Comparison of ENCODE assay signal across 15 cellular contexts in genomic region chr9:4508907-4509589, GRCh38. TPM values are rescaled to one million over a fixed set of nuclear protein-coding genes. Genes with fewer than 3 reads are reported as not detected.
DNase-seq lines count a peak whose midpoint lies in the region; ATAC-seq and TF ChIP-seq lines count a peak whose summit lies in the region.
"Had no signal": no experiment of that assay in that cellular context is flagged by ENCODE, and none has a peak within 500 bp of the region (broad histone marks: within the 10 kb centered on the region; RNA-seq: fewer than 3 reads in every experiment).

No MANE protein-coding gene starts in this region.

- peak; percentile 27; the same call in 1 of the 3 replicates for ATAC-seq in RWPE2 (ENCODE audit: low read depth)
- no peak for ATAC-seq in GM18511 (IDR thresholded peaks at IDR 0.05; ENCODE audit: unreplicated experiment)
- ATAC-seq: activated CD8-positive, alpha-beta T cell treated with anti-CD3 and anti-CD28 coated beads, Interleukin-2, amount 10 ng/mL, durations not matched to agents 7 days and 5 days; stimulated activated effector memory CD8-positive, alpha-beta T cell treated with anti-CD3 and anti-CD28 coated beads, Interleukin-12 subunit alpha, Interleukin-12 subunit beta, amount 100 ng/mL, for 72 hours had no signal

- no peak overlapping the region for H3K27ac ChIP-seq in RWPE2 (ENCODE audit: poor library complexity, severe bottlenecking)
- H3K27ac ChIP-seq in fibroblast of lung (ENCODE audit: insufficient read depth, low read length), result peak overlapping the region; percentile 7
- H3K27ac ChIP-seq in osteoblast (ENCODE audit: low read depth, low read length), result peak overlapping the region; percentile 92
- H3K27ac ChIP-seq: parathyroid adenoma had no signal

- BruUV-seq in Calu3 (replicated peaks; lab: Mats Ljungman, UMichigan), result no TSS peak

- peak overlapping the region; percentile 92 for H3K27ac Mint-ChIP-seq in Calu3 (ENCODE audit: unreplicated experiment)
- H3K27ac Mint-ChIP-seq: activated CD8-positive, alpha-beta T cell treated with anti-CD3 and anti-CD28 coated beads, Interleukin-2, amount 10 ng/mL, durations not matched to agents 7 days and 5 days; stimulated activated effector memory CD8-positive, alpha-beta T cell treated with anti-CD3 and anti-CD28 coated beads, Interleukin-12 subunit alpha, Interleukin-12 subunit beta, amount 100 ng/mL, for 72 hours had no signal

- H3K4me3 ChIP-seq in RWPE2 (ENCODE audit: severe bottlenecking) (no peak overlapping the region), fibroblast of lung (replicated peaks in 1 of 4; ENCODE audit: control extremely low read depth in 1 of 4, insufficient read depth in 1 of 4, low read depth in 3 of 4, low read length in 4 of 4) (no peak overlapping the region), osteoblast (ENCODE audit: insufficient read depth, low read length) (peak overlapping the region; percentile 28)
- H3K4me3 ChIP-seq: breast epithelium had no signal

- intact Hi-C loops in Calu3 (cut with micrococcal nuclease; ENCODE audit: unreplicated experiment), result no loop called here

- H3K4me1 ChIP-seq in RWPE2 (ENCODE audit: insufficient read depth, poor library complexity, severe bottlenecking) (no peaks in the 10 kb centered on the region), fibroblast of lung (ENCODE audit: control insufficient read depth, extremely low read depth, insufficient read depth, low read length) (peaks cover 11% of the 10 kb centered on the region), osteoblast (ENCODE audit: insufficient read depth, low read length) (peaks cover 41% of the 10 kb centered on the region)
- H3K4me1 ChIP-seq: breast epithelium, parathyroid adenoma had no signal

- CTCF ChIA-PET in Calu3 (lab: Charles Lee), result no interaction called here

- no peaks in the 10 kb centered on the region for H3K27me3 Mint-ChIP-seq in Calu3 (ENCODE audit: unreplicated experiment)
- H3K27me3 Mint-ChIP-seq: CD4-positive, CD25-positive, alpha-beta regulatory T cell had no signal

- H3K36me3 Mint-ChIP-seq in Calu3 (ENCODE audit: insufficient read depth, unreplicated experiment), result peaks cover 44% of the 10 kb centered on the region
- H3K36me3 Mint-ChIP-seq: CD4-positive, CD25-positive, alpha-beta regulatory T cell; stimulated activated effector memory CD8-positive, alpha-beta T cell treated with anti-CD3 and anti-CD28 coated beads, Interleukin-12 subunit alpha, Interleukin-12 subunit beta, amount 100 ng/mL, for 72 hours had no signal

- no peaks in the 10 kb centered on the region for H3K27me3 ChIP-seq in RWPE2 (ENCODE audit: insufficient read depth, poor library complexity, severe bottlenecking)
- H3K27me3 ChIP-seq in fibroblast of lung (ENCODE audit: control insufficient read depth, insufficient read depth, low read length), result no peaks in the 10 kb centered on the region
- no peaks in the 10 kb centered on the region for H3K27me3 ChIP-seq in osteoblast (ENCODE audit: insufficient read depth, low read length)
- H3K27me3 ChIP-seq: breast epithelium had no signal

- H3K4me1 Mint-ChIP-seq in Calu3 (ENCODE audit: low read depth, unreplicated experiment), result peaks cover 71% of the 10 kb centered on the region
- H3K4me1 Mint-ChIP-seq: stimulated activated effector memory CD8-positive, alpha-beta T cell treated with anti-CD3 and anti-CD28 coated beads, Interleukin-12 subunit alpha, Interleukin-12 subunit beta, amount 100 ng/mL, for 72 hours had no signal

- H4K20me1 ChIP-seq in fibroblast of lung (ENCODE audit: control insufficient read depth, extremely low read depth, insufficient read depth, low read length) (no peaks in the 10 kb centered on the region), osteoblast (ENCODE audit: insufficient read depth, low read length) (peaks cover 5% of the 10 kb centered on the region)

- no peak overlapping the region for H3K4me2 ChIP-seq in fibroblast of lung (ENCODE audit: extremely low read depth, insufficient read depth, low read length)
- peak overlapping the region; percentile 52 for H3K4me2 ChIP-seq in osteoblast (ENCODE audit: insufficient read depth, low read length)

- H3K79me2 ChIP-seq in fibroblast of lung (ENCODE audit: control insufficient read depth, insufficient read depth, low read length), result no peaks in the 10 kb centered on the region
- no peaks in the 10 kb centered on the region for H3K79me2 ChIP-seq in osteoblast (ENCODE audit: insufficient read depth, low read length)
- H3K79me2 ChIP-seq: parathyroid adenoma had no signal

- H3K9me3 Mint-ChIP-seq in Calu3 (ENCODE audit: low read depth, unreplicated experiment), result no peaks in the 10 kb centered on the region
- H3K9me3 Mint-ChIP-seq: stimulated activated effector memory CD8-positive, alpha-beta T cell treated with anti-CD3 and anti-CD28 coated beads, Interleukin-12 subunit alpha, Interleukin-12 subunit beta, amount 100 ng/mL, for 72 hours had no signal

- peak overlapping the region; percentile 37 for H3K4me3 Mint-ChIP-seq in Calu3 (ENCODE audit: low read depth, unreplicated experiment)
- H3K4me3 Mint-ChIP-seq: activated CD8-positive, alpha-beta T cell treated with anti-CD3 and anti-CD28 coated beads, Interleukin-2, amount 10 ng/mL, durations not matched to agents 7 days and 5 days; CD4-positive, CD25-positive, alpha-beta regulatory T cell; stimulated activated effector memory CD8-positive, alpha-beta T cell treated with anti-CD3 and anti-CD28 coated beads, Interleukin-12 subunit alpha, Interleukin-12 subunit beta, amount 100 ng/mL, for 72 hours had no signal

- H3K9me3 ChIP-seq in RWPE2 (ENCODE audit: severe bottlenecking) (no peaks in the 10 kb centered on the region), fibroblast of lung (ENCODE audit: control insufficient read depth, insufficient read depth, low read depth, low read length) (no peaks in the 10 kb centered on the region), osteoblast (ENCODE audit: low read depth, low read length) (no peaks in the 10 kb centered on the region)
- H3K9me3 ChIP-seq: breast epithelium had no signal

- H3K36me3 ChIP-seq in RWPE2 (ENCODE audit: low read depth) (no peaks in the 10 kb centered on the region), fibroblast of lung (ENCODE audit: control insufficient read depth, insufficient read depth, low read length) (no peaks in the 10 kb centered on the region), osteoblast (ENCODE audit: insufficient read depth, low read length) (no peaks in the 10 kb centered on the region)
- H3K36me3 ChIP-seq: breast epithelium had no signal

- no peak overlapping the region for H3K9ac ChIP-seq in fibroblast of lung (ENCODE audit: insufficient read depth, low read length)
- H3K9ac ChIP-seq: parathyroid adenoma had no signal

- H2AFZ ChIP-seq in fibroblast of lung (ENCODE audit: low read length) (no peak overlapping the region), osteoblast (ENCODE audit: low read length) (peak overlapping the region; percentile 55)
- H2AFZ ChIP-seq: parathyroid adenoma had no signal

- TF ChIP-seq CTCF in Calu3 (IDR thresholded peaks at IDR 0.05; ENCODE audit: unreplicated experiment) (no peak), RWPE2 (IDR thresholded peaks at IDR 0.05; ENCODE audit: poor library complexity, severe bottlenecking) (no peak), fibroblast of lung (conservative IDR thresholded peaks at IDR 0.05 in 1 of 2, IDR thresholded peaks at IDR 0.05 in 1 of 2; ENCODE audit: low read depth in 1 of 2, low read length in 2 of 2) (no peak), osteoblast (IDR thresholded peaks at IDR 0.05; ENCODE audit: extremely low read depth, low read depth, low read length) (no peak)

- no peak for DNase-seq in Calu3
- DNase-seq in RWPE2 (ENCODE audit: low spot score), result no peak
- peak in 1 of 2 donors; percentile 82 for DNase-seq in fibroblast of lung (ENCODE audit: low read depth in 2 of 2)
- DNase-seq in osteoblast (ENCODE audit: insufficient read length, low spot score, missing footprints), result peak; percentile 87
- DNase-seq in medulla oblongata (ENCODE audit: extremely low spot score), result no peak
- DNase-seq in A172 (ENCODE audit: low spot score), result no peak
- DNase-seq in HT-29 (ENCODE audit: low spot score), result no peak
- DNase-seq: activated CD8-positive, alpha-beta T cell treated with anti-CD3 and anti-CD28 coated beads, Interleukin-2, amount 10 ng/mL, durations not matched to agents 7 days and 5 days; activated effector memory CD4-positive, alpha-beta T cell treated with anti-CD3 and anti-CD28 coated beads, Interleukin-2, amount 50 U/mL, for 16 hours; CD4-positive, CD25-positive, alpha-beta regulatory T cell; NCI-H524 had no signal

RNA-seq across cellular contexts. Expression of gene SLC1A1, which starts 18.8 kb away (rescaled TPM):
- 71.6 and 81.4 TPM in 2 replicates for total RNA-seq in Calu3 (2022)
- total RNA-seq in fibroblast of lung, result 4.1 and 4.5 TPM in 2 replicates
- polyA plus RNA-seq in fibroblast of lung, result 5.5 and 64.1 TPM in 2 replicates
- polyA plus RNA-seq in fibroblast of lung (2012), result 3.5 and 38.2 TPM in 2 replicates
- polyA minus RNA-seq in fibroblast of lung (ENCODE audit: low replicate concordance), result 5.8 and 18.6 TPM in 2 replicates
- total RNA-seq in osteoblast, result 20.0 and 25.7 TPM in 2 replicates
- total RNA-seq in A172 (2014; rRNA removed; shearing (Covaris generic)), result 1.7 TPM in 2 replicates
- 39.4 and 40.7 TPM in 2 replicates for total RNA-seq in HT-29 (2014; rRNA removed; shearing (Covaris generic))
